Comparison of ENCODE assay signal across 9 cellular contexts in the genomic region with DNA sequence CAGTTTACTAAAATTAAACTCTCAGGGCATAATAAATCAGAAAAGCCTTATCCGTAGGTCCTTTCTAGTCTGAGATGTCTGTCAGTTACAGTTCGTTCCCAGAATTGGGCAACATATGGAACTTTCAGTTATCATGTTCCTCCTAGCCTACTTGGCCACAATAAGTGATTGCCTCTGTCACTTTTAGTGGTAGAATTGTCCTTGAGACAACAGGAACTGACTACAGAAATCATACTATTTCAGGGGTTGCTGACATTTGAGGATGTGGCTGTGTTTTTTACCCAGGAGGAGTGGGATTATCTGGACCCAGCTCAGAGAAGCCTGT. TPM values are rescaled to one million over a fixed set of nuclear protein-coding genes. Genes with fewer than 3 reads are reported as not detected.
DNase-seq lines count a peak whose midpoint lies in the region; ATAC-seq and TF ChIP-seq lines count a peak whose summit lies in the region.
"Had no signal": no experiment of that assay in that cellular context is flagged by ENCODE, and none has a peak within 500 bp of the region (broad histone marks: within the 10 kb centered on the region; RNA-seq: fewer than 3 reads in every experiment).

No MANE protein-coding gene starts in this region.

- peaks cover 31 to 74% of the 10 kb centered on the region in 2 experiments for H3K36me3 ChIP-seq in HEK293 (ENCODE audit: control insufficient read depth in 2 of 2, insufficient read depth in 1 of 2, low read length in 2 of 2)
- peaks cover 52% of the 10 kb centered on the region for H3K36me3 ChIP-seq in skeletal muscle satellite cell (ENCODE audit: insufficient read depth, low read length)

- CTCF ChIA-PET in HEK293 (lab: Yijun Ruan, JAX) = no interaction called here
- CTCF ChIA-PET in T-cell (lab: Charles Lee) = interaction anchor here in 1 of 2 donors (0.9 to 2.5 kb wide), 3 partner anchors 11 to 59 kb away, joined by 3 to 15 read pairs (median 5); no protein-coding TSS in a partner anchor

- POLR2A ChIA-PET in HEK293 (lab: Yijun Ruan, JAX) = interaction anchor here (0.7 to 1.7 kb wide), 4 partner anchors 9 to 837 kb away, joined by 3 to 12 read pairs (median 6); a partner anchor contains a TSS
- POLR2A ChIA-PET in T-cell (lab: Charles Lee) = interaction anchor here in 1 of 2 donors (0.7 kb wide), 1 partner anchor 1574 kb away, joined by 3 read pairs; no protein-coding TSS in a partner anchor

- H3K36me3 Mint-ChIP-seq in T-cell = peaks cover 58% of the 10 kb centered on the region

- peak overlapping the region; percentile 66 to 75 for H3K27ac Mint-ChIP-seq in T-cell

- no peaks in the 10 kb centered on the region for H3K27me3 ChIP-seq in skeletal muscle satellite cell (ENCODE audit: control insufficient read depth, insufficient read depth, low read length)

- H3K9me3 ChIP-seq in HEK293 (ENCODE audit: control insufficient read depth, insufficient read depth, low read depth, low read length) (no peaks in the 10 kb centered on the region), skeletal muscle satellite cell (replicated peaks; ENCODE audit: low read length) (no peaks in the 10 kb centered on the region)

- H3K9me3 Mint-ChIP-seq in T-cell = peaks cover 6 to 14% (median 8%) of the 10 kb centered on the region in 3 donors

- H3K4me1 ChIP-seq in HEK293 (ENCODE audit: control insufficient read depth, insufficient read depth, low read length) (no peaks in the 10 kb centered on the region), skeletal muscle satellite cell (ENCODE audit: control insufficient read depth, insufficient read depth, low read length) (peaks cover 21% of the 10 kb centered on the region)

- DNase-seq in T-cell (no peak), fibroblast of pulmonary artery (ENCODE audit: low read depth) (no peak), LoVo (ENCODE audit: low spot score) (no peak)
- DNase-seq in stimulated activated CD4-positive, alpha-beta T cell treated with anti-CD3 and anti-CD28 coated beads, Interleukin-1b, Interleukin-23, amount 100 ng/mL, for 48 hours = no peak

- H3K4me3 ChIP-seq in HEK293 (ENCODE audit: low read depth, low read length) (peak overlapping the region; percentile 76), fibroblast of pulmonary artery (replicated peaks; ENCODE audit: low read depth, low read length) (peak overlapping the region; percentile 95), skeletal muscle satellite cell (ENCODE audit: low read length) (peak overlapping the region; percentile 83)

- no peak for ATAC-seq in T-cell (replicated peaks in 1 of 4)
- ATAC-seq in HG03378 (IDR thresholded peaks at IDR 0.05; ENCODE audit: unreplicated experiment) = no peak
- ATAC-seq in GM21619 (IDR thresholded peaks at IDR 0.05; ENCODE audit: unreplicated experiment) = no peak

- no peak overlapping the region for H3K27ac ChIP-seq in HEK293 (ENCODE audit: extremely low read depth, low read depth, low read length)

- H3K27me3 Mint-ChIP-seq in T-cell = no peaks in the 10 kb centered on the region

- peak overlapping the region; percentile 97 for H3K4me2 ChIP-seq in skeletal muscle satellite cell (ENCODE audit: low read length)

- H3K4me3 Mint-ChIP-seq in T-cell = peak overlapping the region; percentile 87 to 100 (median 92)

- H3K4me1 Mint-ChIP-seq in T-cell = peaks cover 69 to 76% (median 75%) of the 10 kb centered on the region in 3 donors

- TF ChIP-seq CTCF in HEK293 (tag by site-specific recombination; IDR thresholded peaks at IDR 0.05) (no peak), fibroblast of pulmonary artery (IDR thresholded peaks at IDR 0.05; ENCODE audit: low read length, missing control alignments) (no peak)

- H3K9ac ChIP-seq in skeletal muscle satellite cell (ENCODE audit: low read depth, low read length) = peak overlapping the region; percentile 95

TF ChIP-seq in HEK293, 187 proteins besides CTCF, POLR2A, EP300 and RAD21:
- TF ChIP-seq ZFP69B (tag by site-specific recombination; IDR thresholded peaks at IDR 0.05) = no peak
- TF ChIP-seq ZFP37 (tag by site-specific recombination; IDR thresholded peaks at IDR 0.05) = no peak
- no peak for TF ChIP-seq ZNF664 (tag by site-specific recombination; IDR thresholded peaks at IDR 0.05)
- no peak for TF ChIP-seq ZNF311 (tag by site-specific recombination; IDR thresholded peaks at IDR 0.05; ENCODE audit: borderline replicate concordance)
- no peak for TF ChIP-seq BCL11A (tag by site-specific recombination; IDR thresholded peaks at IDR 0.05; ENCODE audit: low read depth)
- TF ChIP-seq, protein P1, sequence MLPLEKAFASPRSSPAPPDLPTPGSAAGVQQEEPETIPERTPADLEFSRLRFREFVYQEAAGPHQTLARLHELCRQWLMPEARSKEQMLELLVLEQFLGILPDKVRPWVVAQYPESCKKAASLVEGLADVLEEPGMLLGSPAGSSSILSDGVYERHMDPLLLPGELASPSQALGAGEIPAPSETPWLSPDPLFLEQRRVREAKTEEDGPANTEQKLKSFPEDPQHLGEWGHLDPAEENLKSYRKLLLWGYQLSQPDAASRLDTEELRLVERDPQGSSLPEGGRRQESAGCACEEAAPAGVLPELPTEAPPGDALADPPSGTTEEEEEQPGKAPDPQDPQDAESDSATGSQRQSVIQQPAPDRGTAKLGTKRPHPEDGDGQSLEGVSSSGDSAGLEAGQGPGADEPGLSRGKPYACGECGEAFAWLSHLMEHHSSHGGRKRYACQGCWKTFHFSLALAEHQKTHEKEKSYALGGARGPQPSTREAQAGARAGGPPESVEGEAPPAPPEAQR (tag by site-specific recombination; IDR thresholded peaks at IDR 0.05) = no peak
- TF ChIP-seq ZNF157 (tag by site-specific recombination; IDR thresholded peaks at IDR 0.05) = no peak
- TF ChIP-seq, protein P2, sequence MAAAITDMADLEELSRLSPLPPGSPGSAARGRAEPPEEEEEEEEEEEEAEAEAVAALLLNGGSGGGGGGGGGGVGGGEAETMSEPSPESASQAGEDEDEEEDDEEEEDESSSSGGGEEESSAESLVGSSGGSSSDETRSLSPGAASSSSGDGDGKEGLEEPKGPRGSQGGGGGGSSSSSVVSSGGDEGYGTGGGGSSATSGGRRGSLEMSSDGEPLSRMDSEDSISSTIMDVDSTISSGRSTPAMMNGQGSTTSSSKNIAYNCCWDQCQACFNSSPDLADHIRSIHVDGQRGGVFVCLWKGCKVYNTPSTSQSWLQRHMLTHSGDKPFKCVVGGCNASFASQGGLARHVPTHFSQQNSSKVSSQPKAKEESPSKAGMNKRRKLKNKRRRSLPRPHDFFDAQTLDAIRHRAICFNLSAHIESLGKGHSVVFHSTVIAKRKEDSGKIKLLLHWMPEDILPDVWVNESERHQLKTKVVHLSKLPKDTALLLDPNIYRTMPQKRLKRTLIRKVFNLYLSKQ (tag by site-specific recombination; IDR thresholded peaks at IDR 0.05; ENCODE audit: borderline replicate concordance) = no peak
- no peak for TF ChIP-seq ZBTB1 (tag by site-specific recombination; IDR thresholded peaks at IDR 0.05)
- no peak for TF ChIP-seq ZNF530 (tag by site-specific recombination; IDR thresholded peaks at IDR 0.05; ENCODE audit: low read depth)
- no peak for TF ChIP-seq BCL11B (tag by site-specific recombination; IDR thresholded peaks at IDR 0.05; ENCODE audit: low read depth)
- TF ChIP-seq ZNF843 (tag by site-specific recombination; IDR thresholded peaks at IDR 0.05) = no peak
- TF ChIP-seq ZNF423 (tag by site-specific recombination; IDR thresholded peaks at IDR 0.05) = no peak
- TF ChIP-seq KLF7 (tag by site-specific recombination; IDR thresholded peaks at IDR 0.05; ENCODE audit: borderline replicate concordance) = no peak
- TF ChIP-seq ZNF600 (tag by site-specific recombination; IDR thresholded peaks at IDR 0.05) = no peak
- TF ChIP-seq ZNF654 (tag by site-specific recombination; IDR thresholded peaks at IDR 0.05; ENCODE audit: low read depth) = no peak

RNA-seq across cellular contexts. Expression of a gene that starts 1.0 kb away (rescaled TPM):
- total RNA-seq in T-cell = 10 to 100 TPM in 4 of 5 donors, 1 to 10 TPM in 1; 9.2 to 17.4 (median 16.6) TPM
- total RNA-seq in skeletal muscle satellite cell (2012; rRNA removed) = 12.9 and 15.2 TPM in 2 replicates

RNA-seq across cellular contexts. Expression of a gene that starts 1.2 kb away (rescaled TPM):
- 10 to 100 TPM in 3 of 5 donors, 1 to 10 TPM in 2; 7.4 to 16.7 (median 16.3) TPM for total RNA-seq in T-cell
- 15.1 and 18.8 TPM in 2 replicates for total RNA-seq in skeletal muscle satellite cell (2012; rRNA removed)

RNA-seq across cellular contexts. Expression of a gene that starts 14.8 kb away (rescaled TPM):
- under 1 TPM in 3 of 5 donors, not detected in 2; 0.13 to 0.36 (median 0.35) TPM for total RNA-seq in T-cell
- under 0.01 and 0.44 TPM in 2 replicates for total RNA-seq in skeletal muscle satellite cell (2012; rRNA removed)
- total RNA-seq: RPMI7951 had no signal

RNA-seq across cellular contexts. Expression of a gene that starts 36.0 kb away (rescaled TPM):
- total RNA-seq in T-cell = 1 to 10 TPM in 3 of 5 donors, not detected in 2; 1.3 to 2.1 (median 1.6) TPM
- not detected in 2 replicates for total RNA-seq in skeletal muscle satellite cell (2012; rRNA removed)
- total RNA-seq: RPMI7951 had no signal
